1 cellular context compared by ENCODE assay signal in the genomic region with DNA sequence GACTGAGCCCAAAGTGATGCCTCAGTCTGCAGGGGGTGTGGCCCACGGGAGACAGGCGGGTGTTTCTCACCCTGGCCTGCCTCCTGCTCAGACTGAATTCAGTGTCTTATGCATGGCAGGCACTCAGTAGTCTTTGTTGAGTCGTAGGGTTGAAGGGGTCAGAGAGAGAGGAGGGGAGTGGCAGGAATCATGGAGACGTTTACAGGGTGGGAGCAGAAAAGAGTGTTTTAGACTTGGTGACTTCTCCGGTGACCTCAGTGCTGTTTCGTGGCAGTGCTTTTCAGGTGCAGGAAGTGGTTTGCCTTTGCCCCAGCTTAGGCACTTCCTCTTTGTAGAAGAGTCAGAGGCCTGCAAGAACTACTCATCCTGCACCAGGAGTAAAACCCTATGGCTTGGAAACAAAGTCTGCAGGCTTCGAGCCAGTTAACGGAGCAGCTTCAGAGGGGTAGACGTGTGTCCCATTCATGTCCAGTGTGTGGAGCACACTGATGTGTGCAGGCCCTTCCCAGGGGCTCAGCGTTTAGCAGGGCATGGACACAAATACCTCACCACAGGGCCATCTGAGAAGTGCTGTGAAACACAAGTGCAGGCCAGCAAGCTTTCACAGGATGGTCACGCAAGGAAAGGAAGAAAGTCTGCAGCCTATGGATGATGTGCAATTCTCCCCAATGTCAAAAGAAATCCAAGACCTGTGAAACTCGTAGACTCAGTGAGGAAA.
TF ChIP-seq lines count a peak whose summit lies in the region.

No MANE protein-coding gene starts in this region.

TF ChIP-seq in GM12878, 131 proteins besides CTCF, POLR2A, EP300 and RAD21 (continued from another document and continues in another):
- TF ChIP-seq CEBPB (IDR thresholded peaks at IDR 0.05; ENCODE audit: borderline replicate concordance in 1 of 2, low read depth in 2 of 2, low read length in 2 of 2), result no peak
- TF ChIP-seq RAD51 (IDR thresholded peaks at IDR 0.05), result no peak
- no peak for TF ChIP-seq EGR1 (IDR thresholded peaks at IDR 0.05; ENCODE audit: borderline replicate concordance in 1 of 2, low read depth in 2 of 2, low read length in 2 of 2)
- TF ChIP-seq RUNX3 (IDR thresholded peaks at IDR 0.05; ENCODE audit: low read length), result peak; percentile 98
- TF ChIP-seq TCF7 (IDR thresholded peaks at IDR 0.05; ENCODE audit: borderline replicate concordance), result no peak
- TF ChIP-seq, protein P1, sequence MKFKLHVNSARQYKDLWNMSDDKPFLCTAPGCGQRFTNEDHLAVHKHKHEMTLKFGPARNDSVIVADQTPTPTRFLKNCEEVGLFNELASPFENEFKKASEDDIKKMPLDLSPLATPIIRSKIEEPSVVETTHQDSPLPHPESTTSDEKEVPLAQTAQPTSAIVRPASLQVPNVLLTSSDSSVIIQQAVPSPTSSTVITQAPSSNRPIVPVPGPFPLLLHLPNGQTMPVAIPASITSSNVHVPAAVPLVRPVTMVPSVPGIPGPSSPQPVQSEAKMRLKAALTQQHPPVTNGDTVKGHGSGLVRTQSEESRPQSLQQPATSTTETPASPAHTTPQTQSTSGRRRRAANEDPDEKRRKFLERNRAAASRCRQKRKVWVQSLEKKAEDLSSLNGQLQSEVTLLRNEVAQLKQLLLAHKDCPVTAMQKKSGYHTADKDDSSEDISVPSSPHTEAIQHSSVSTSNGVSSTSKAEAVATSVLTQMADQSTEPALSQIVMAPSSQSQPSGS (IDR thresholded peaks at IDR 0.05; ENCODE audit: low read length), result peak; percentile 63; the same call in 1 of the 2 replicates
- no peak for TF ChIP-seq ESRRA (IDR thresholded peaks at IDR 0.05; ENCODE audit: low read length)
- peak; percentile 84; the same call in 1 of the 2 replicates for TF ChIP-seq TCF3 (IDR thresholded peaks at IDR 0.05; ENCODE audit: borderline replicate concordance, insufficient read depth, low read depth, low read length)
- no peak for TF ChIP-seq SMAD5 (IDR thresholded peaks at IDR 0.05; ENCODE audit: low read depth)
- TF ChIP-seq, protein P2, sequence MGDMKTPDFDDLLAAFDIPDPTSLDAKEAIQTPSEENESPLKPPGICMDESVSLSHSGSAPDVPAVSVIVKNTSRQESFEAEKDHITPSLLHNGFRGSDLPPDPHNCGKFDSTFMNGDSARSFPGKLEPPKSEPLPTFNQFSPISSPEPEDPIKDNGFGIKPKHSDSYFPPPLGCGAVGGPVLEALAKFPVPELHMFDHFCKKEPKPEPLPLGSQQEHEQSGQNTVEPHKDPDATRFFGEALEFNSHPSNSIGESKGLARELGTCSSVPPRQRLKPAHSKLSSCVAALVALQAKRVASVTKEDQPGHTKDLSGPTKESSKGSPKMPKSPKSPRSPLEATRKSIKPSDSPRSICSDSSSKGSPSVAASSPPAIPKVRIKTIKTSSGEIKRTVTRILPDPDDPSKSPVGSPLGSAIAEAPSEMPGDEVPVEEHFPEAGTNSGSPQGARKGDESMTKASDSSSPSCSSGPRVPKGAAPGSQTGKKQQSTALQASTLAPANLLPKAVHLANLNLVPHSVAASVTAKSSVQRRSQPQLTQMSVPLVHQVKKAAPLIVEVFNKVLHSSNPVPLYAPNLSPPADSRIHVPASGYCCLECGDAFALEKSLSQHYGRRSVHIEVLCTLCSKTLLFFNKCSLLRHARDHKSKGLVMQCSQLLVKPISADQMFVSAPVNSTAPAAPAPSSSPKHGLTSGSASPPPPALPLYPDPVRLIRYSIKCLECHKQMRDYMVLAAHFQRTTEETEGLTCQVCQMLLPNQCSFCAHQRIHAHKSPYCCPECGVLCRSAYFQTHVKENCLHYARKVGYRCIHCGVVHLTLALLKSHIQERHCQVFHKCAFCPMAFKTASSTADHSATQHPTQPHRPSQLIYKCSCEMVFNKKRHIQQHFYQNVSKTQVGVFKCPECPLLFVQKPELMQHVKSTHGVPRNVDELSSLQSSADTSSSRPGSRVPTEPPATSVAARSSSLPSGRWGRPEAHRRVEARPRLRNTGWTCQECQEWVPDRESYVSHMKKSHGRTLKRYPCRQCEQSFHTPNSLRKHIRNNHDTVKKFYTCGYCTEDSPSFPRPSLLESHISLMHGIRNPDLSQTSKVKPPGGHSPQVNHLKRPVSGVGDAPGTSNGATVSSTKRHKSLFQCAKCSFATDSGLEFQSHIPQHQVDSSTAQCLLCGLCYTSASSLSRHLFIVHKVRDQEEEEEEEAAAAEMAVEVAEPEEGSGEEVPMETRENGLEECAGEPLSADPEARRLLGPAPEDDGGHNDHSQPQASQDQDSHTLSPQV (IDR thresholded peaks at IDR 0.05), result no peak; the same call in 1 of the 2 replicates
- TF ChIP-seq, protein P3, sequence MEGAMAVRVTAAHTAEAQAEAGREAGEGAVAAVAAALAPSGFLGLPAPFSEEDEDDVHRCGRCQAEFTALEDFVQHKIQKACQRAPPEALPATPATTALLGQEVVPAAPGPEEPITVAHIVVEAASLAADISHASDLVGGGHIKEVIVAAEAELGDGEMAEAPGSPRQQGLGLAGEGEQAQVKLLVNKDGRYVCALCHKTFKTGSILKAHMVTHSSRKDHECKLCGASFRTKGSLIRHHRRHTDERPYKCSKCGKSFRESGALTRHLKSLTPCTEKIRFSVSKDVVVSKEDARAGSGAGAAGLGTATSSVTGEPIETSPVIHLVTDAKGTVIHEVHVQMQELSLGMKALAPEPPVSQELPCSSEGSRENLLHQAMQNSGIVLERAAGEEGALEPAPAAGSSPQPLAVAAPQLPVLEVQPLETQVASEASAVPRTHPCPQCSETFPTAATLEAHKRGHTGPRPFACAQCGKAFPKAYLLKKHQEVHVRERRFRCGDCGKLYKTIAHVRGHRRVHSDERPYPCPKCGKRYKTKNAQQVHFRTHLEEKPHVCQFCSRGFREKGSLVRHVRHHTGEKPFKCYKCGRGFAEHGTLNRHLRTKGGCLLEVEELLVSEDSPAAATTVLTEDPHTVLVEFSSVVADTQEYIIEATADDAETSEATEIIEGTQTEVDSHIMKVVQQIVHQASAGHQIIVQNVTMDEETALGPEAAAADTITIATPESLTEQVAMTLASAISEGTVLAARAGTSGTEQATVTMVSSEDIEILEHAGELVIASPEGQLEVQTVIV (IDR thresholded peaks at IDR 0.05; ENCODE audit: borderline replicate concordance, partially characterized antibody), result peak; percentile 58
- TF ChIP-seq ZBED1 (IDR thresholded peaks at IDR 0.05; ENCODE audit: borderline replicate concordance), result no peak
- peak; percentile 82 for TF ChIP-seq NBN (IDR thresholded peaks at IDR 0.05)
- peak; percentile 41; the same call in 1 of the 2 replicates for TF ChIP-seq MXI1 (IDR thresholded peaks at IDR 0.05; ENCODE audit: low read depth, low read length)
- TF ChIP-seq, protein P4, sequence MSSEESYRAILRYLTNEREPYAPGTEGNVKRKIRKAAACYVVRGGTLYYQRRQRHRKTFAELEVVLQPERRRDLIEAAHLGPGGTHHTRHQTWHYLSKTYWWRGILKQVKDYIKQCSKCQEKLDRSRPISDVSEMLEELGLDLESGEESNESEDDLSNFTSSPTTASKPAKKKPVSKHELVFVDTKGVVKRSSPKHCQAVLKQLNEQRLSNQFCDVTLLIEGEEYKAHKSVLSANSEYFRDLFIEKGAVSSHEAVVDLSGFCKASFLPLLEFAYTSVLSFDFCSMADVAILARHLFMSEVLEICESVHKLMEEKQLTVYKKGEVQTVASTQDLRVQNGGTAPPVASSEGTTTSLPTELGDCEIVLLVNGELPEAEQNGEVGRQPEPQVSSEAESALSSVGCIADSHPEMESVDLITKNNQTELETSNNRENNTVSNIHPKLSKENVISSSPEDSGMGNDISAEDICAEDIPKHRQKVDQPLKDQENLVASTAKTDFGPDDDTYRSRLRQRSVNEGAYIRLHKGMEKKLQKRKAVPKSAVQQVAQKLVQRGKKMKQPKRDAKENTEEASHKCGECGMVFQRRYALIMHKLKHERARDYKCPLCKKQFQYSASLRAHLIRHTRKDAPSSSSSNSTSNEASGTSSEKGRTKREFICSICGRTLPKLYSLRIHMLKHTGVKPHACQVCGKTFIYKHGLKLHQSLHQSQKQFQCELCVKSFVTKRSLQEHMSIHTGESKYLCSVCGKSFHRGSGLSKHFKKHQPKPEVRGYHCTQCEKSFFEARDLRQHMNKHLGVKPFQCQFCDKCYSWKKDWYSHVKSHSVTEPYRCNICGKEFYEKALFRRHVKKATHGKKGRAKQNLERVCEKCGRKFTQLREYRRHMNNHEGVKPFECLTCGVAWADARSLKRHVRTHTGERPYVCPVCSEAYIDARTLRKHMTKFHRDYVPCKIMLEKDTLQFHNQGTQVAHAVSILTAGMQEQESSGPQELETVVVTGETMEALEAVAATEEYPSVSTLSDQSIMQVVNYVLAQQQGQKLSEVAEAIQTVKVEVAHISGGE (CRISPR knock-in tag; IDR thresholded peaks at IDR 0.05), result no peak
- no peak for TF ChIP-seq FOXK2 (IDR thresholded peaks at IDR 0.05)
- no peak for TF ChIP-seq STAT1 (conservative IDR thresholded peaks at IDR 0.05)
- TF ChIP-seq SUZ12 (IDR thresholded peaks at IDR 0.05; ENCODE audit: unreplicated experiment), result no peak
- peak; percentile 65; the same call in 1 of the 2 replicates for TF ChIP-seq TAF1 (IDR thresholded peaks at IDR 0.05; ENCODE audit: borderline replicate concordance, low read depth, low read length)
- TF ChIP-seq, protein P5, sequence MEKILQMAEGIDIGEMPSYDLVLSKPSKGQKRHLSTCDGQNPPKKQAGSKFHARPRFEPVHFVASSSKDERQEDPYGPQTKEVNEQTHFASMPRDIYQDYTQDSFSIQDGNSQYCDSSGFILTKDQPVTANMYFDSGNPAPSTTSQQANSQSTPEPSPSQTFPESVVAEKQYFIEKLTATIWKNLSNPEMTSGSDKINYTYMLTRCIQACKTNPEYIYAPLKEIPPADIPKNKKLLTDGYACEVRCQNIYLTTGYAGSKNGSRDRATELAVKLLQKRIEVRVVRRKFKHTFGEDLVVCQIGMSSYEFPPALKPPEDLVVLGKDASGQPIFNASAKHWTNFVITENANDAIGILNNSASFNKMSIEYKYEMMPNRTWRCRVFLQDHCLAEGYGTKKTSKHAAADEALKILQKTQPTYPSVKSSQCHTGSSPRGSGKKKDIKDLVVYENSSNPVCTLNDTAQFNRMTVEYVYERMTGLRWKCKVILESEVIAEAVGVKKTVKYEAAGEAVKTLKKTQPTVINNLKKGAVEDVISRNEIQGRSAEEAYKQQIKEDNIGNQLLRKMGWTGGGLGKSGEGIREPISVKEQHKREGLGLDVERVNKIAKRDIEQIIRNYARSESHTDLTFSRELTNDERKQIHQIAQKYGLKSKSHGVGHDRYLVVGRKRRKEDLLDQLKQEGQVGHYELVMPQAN (conservative IDR thresholded peaks at IDR 0.05), result no peak
- TF ChIP-seq CHD2 (IDR thresholded peaks at IDR 0.05; ENCODE audit: borderline replicate concordance, low read depth, low read length), result no peak
- TF ChIP-seq NFXL1 (IDR thresholded peaks at IDR 0.05; ENCODE audit: borderline replicate concordance), result no peak
- TF ChIP-seq WRNIP1 (IDR thresholded peaks at IDR 0.05; ENCODE audit: borderline replicate concordance, low read depth, low read length), result no peak
- 0 out of 2 replicates have a peak, but pooled peaks have one; percentile 22 for TF ChIP-seq RCOR1 (conservative IDR thresholded peaks at IDR 0.05; ENCODE audit: low read depth, low read length)
- TF ChIP-seq, protein P6, sequence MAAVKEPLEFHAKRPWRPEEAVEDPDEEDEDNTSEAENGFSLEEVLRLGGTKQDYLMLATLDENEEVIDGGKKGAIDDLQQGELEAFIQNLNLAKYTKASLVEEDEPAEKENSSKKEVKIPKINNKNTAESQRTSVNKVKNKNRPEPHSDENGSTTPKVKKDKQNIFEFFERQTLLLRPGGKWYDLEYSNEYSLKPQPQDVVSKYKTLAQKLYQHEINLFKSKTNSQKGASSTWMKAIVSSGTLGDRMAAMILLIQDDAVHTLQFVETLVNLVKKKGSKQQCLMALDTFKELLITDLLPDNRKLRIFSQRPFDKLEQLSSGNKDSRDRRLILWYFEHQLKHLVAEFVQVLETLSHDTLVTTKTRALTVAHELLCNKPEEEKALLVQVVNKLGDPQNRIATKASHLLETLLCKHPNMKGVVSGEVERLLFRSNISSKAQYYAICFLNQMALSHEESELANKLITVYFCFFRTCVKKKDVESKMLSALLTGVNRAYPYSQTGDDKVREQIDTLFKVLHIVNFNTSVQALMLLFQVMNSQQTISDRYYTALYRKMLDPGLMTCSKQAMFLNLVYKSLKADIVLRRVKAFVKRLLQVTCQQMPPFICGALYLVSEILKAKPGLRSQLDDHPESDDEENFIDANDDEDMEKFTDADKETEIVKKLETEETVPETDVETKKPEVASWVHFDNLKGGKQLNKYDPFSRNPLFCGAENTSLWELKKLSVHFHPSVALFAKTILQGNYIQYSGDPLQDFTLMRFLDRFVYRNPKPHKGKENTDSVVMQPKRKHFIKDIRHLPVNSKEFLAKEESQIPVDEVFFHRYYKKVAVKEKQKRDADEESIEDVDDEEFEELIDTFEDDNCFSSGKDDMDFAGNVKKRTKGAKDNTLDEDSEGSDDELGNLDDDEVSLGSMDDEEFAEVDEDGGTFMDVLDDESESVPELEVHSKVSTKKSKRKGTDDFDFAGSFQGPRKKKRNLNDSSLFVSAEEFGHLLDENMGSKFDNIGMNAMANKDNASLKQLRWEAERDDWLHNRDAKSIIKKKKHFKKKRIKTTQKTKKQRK (IDR thresholded peaks at IDR 0.05; ENCODE audit: low read depth, low read length), result no peak
- 0 out of 2 replicates have a peak, but pooled peaks have one; percentile 22 for TF ChIP-seq IRF4 (IDR thresholded peaks at IDR 0.05; ENCODE audit: low read depth, low read length)
- TF ChIP-seq CREB1 (IDR thresholded peaks at IDR 0.05; ENCODE audit: low read depth), result peak; percentile 69
- TF ChIP-seq, protein P7, sequence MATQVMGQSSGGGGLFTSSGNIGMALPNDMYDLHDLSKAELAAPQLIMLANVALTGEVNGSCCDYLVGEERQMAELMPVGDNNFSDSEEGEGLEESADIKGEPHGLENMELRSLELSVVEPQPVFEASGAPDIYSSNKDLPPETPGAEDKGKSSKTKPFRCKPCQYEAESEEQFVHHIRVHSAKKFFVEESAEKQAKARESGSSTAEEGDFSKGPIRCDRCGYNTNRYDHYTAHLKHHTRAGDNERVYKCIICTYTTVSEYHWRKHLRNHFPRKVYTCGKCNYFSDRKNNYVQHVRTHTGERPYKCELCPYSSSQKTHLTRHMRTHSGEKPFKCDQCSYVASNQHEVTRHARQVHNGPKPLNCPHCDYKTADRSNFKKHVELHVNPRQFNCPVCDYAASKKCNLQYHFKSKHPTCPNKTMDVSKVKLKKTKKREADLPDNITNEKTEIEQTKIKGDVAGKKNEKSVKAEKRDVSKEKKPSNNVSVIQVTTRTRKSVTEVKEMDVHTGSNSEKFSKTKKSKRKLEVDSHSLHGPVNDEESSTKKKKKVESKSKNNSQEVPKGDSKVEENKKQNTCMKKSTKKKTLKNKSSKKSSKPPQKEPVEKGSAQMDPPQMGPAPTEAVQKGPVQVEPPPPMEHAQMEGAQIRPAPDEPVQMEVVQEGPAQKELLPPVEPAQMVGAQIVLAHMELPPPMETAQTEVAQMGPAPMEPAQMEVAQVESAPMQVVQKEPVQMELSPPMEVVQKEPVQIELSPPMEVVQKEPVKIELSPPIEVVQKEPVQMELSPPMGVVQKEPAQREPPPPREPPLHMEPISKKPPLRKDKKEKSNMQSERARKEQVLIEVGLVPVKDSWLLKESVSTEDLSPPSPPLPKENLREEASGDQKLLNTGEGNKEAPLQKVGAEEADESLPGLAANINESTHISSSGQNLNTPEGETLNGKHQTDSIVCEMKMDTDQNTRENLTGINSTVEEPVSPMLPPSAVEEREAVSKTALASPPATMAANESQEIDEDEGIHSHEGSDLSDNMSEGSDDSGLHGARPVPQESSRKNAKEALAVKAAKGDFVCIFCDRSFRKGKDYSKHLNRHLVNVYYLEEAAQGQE (IDR thresholded peaks at IDR 0.05; ENCODE audit: low read depth, low read length), result no peak
